In the genomic region with DNA sequence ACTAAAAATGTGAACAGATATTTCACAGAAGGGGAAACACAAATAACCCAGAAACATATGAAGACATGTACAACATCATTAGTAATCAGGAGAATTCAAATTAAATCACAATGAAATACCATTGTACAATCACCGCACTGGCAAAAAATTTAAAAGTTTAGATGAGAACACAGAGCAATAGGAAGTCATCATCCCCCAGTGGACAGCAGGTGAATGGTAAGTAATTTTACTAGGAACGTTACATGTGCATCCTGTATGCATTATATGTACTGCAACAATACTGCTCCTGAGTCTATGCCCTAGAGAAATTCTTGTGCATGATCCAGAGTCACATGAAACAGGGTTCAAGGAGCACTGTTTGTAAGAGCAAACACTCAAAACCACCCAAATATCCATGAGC, we compare ENCODE assay signal across 18 cellular contexts.
DNase-seq lines count a peak whose midpoint lies in the region; ATAC-seq and TF ChIP-seq lines count a peak whose summit lies in the region.
"Had no signal": no experiment of that assay in that cellular context is flagged by ENCODE, and none has a peak within 500 bp of the region (broad histone marks: within the 10 kb centered on the region; RNA-seq: fewer than 3 reads in every experiment).

No MANE protein-coding gene starts in this region.

- H3K36me3 Mint-ChIP-seq in Caco-2 (ENCODE audit: insufficient read depth, unreplicated experiment) (no peaks in the 10 kb centered on the region), neural crest cell (ENCODE audit: low read depth) (no peaks in the 10 kb centered on the region), mesothelial cell of epicardium (peaks cover 7% of the 10 kb centered on the region)
- no peaks in the 10 kb centered on the region for H3K36me3 Mint-ChIP-seq in CD4-positive, alpha-beta T cell (ENCODE audit: low read depth)
- H3K36me3 Mint-ChIP-seq: CD4-positive, CD25-positive, alpha-beta regulatory T cell; IgD-negative memory B cell; T-cell had no signal

- H3K4me2 ChIP-seq in PC-3 (ENCODE audit: low read length), result no peak overlapping the region

- H3K36me3 ChIP-seq in Caco-2 (ENCODE audit: control insufficient read depth, insufficient read depth, low read length) (no peaks in the 10 kb centered on the region), PC-3 (ENCODE audit: low read depth, low read length) (no peaks in the 10 kb centered on the region)

- CTCF ChIA-PET in Caco-2 (lab: Charles Lee), result no interaction called here
- CTCF ChIA-PET in PC-3 (lab: Charles Lee), result no interaction called here
- CTCF ChIA-PET in CD4-positive, alpha-beta T cell (lab: Charles Lee), result no interaction called here

- H3K27me3 ChIP-seq in Caco-2 (replicated peaks; ENCODE audit: control insufficient read depth, insufficient read depth, low read length) (no peaks in the 10 kb centered on the region), PC-3 (ENCODE audit: low read length) (no peaks in the 10 kb centered on the region; the same call in 1 of the 2 replicates)
- H3K27me3 ChIP-seq in CD4-positive, alpha-beta T cell (ENCODE audit: control insufficient read depth, insufficient read depth, low read length), result no peaks in the 10 kb centered on the region

- BruUV-seq in Caco-2 (replicated peaks; lab: Mats Ljungman, UMichigan) (no TSS peak), PC-3 (replicated peaks; lab: Mats Ljungman, UMichigan) (no TSS peak)

- H3K4me3 Mint-ChIP-seq in Caco-2 (ENCODE audit: unreplicated experiment) (no peak overlapping the region), neural crest cell (no peak overlapping the region), mesothelial cell of epicardium (no peak overlapping the region)
- H3K4me3 Mint-ChIP-seq in CD4-positive, alpha-beta T cell, result no peak overlapping the region
- H3K4me3 Mint-ChIP-seq: CD4-positive, CD25-positive, alpha-beta regulatory T cell; IgD-negative memory B cell; T-cell had no signal

- H2AFZ ChIP-seq in PC-3 (ENCODE audit: low read length), result no peak overlapping the region

- no peak for ATAC-seq in PC-3
- no peak for ATAC-seq in CD4-positive, alpha-beta T cell (ENCODE audit: poor library complexity)
- ATAC-seq: T-cell had no signal

- H3K9me3 ChIP-seq in Caco-2, result no peaks in the 10 kb centered on the region
- H3K9me3 ChIP-seq in PC-3 (ENCODE audit: low read length), result no peaks in the 10 kb centered on the region
- H3K9me3 ChIP-seq in CD4-positive, alpha-beta T cell (ENCODE audit: control insufficient read depth, low read length), result no peaks in the 10 kb centered on the region

- no peak overlapping the region for H3K9ac ChIP-seq in PC-3 (ENCODE audit: low read length)

- H3F3A ChIP-seq in PC-3 (ENCODE audit: low read length, unreplicated experiment), result no peaks in the 10 kb centered on the region

- no peaks in the 10 kb centered on the region for H3K4me1 Mint-ChIP-seq in Caco-2 (ENCODE audit: low read depth, unreplicated experiment)
- H3K4me1 Mint-ChIP-seq in neural crest cell, result peaks cover 4% of the 10 kb centered on the region
- peaks cover 17% of the 10 kb centered on the region for H3K4me1 Mint-ChIP-seq in mesothelial cell of epicardium
- H3K4me1 Mint-ChIP-seq in CD4-positive, alpha-beta T cell (ENCODE audit: low read depth), result no peaks in the 10 kb centered on the region
- H3K4me1 Mint-ChIP-seq: CD4-positive, CD25-positive, alpha-beta regulatory T cell; IgD-negative memory B cell; T-cell had no signal

- H3K27me3 Mint-ChIP-seq in Caco-2 (ENCODE audit: insufficient read depth, unreplicated experiment) (peaks cover 12% of the 10 kb centered on the region), neural crest cell (ENCODE audit: low read depth) (peaks cover 5% of the 10 kb centered on the region), mesothelial cell of epicardium (ENCODE audit: low read depth) (no peaks in the 10 kb centered on the region)
- no peaks in the 10 kb centered on the region for H3K27me3 Mint-ChIP-seq in CD4-positive, alpha-beta T cell
- H3K27me3 Mint-ChIP-seq: CD4-positive, CD25-positive, alpha-beta regulatory T cell; T-cell had no signal

- no peaks in the 10 kb centered on the region for H3K4me1 ChIP-seq in Caco-2
- no peaks in the 10 kb centered on the region for H3K4me1 ChIP-seq in PC-3 (ENCODE audit: insufficient read depth, low read length)

- DNase-seq in Caco-2 (no peak), PC-3 (no peak), neural crest cell (ENCODE audit: low read depth, low spot score) (no peak), mesothelial cell of epicardium (ENCODE audit: low spot score in 2 of 2, unreplicated experiment in 2 of 2) (no peak), inferior parietal cortex (ENCODE audit: extremely low spot score) (no peak)
- DNase-seq in CD4-positive, alpha-beta T cell, result no peak
- no peak for DNase-seq in stimulated activated CD4-positive, alpha-beta T cell treated with anti-CD3 and anti-CD28 coated beads, Interleukin-2, amount 100 ng/mL, for 48 hours
- DNase-seq: ACHN; Calu3; CD4-positive, CD25-positive, alpha-beta regulatory T cell; DMS79; MV-4-11; NCI-H1436; NCI-H2029 treated with DMSO at 0.1 percent for 48 hours; NCI-H510A; T-cell had no signal

- H3K9me3 Mint-ChIP-seq in Caco-2 (ENCODE audit: unreplicated experiment) (no peaks in the 10 kb centered on the region), neural crest cell (peaks cover 7% of the 10 kb centered on the region), mesothelial cell of epicardium (peaks cover 16% of the 10 kb centered on the region)
- H3K9me3 Mint-ChIP-seq in CD4-positive, alpha-beta T cell, result peaks cover 7% of the 10 kb centered on the region

- no peak overlapping the region for H3K4me3 ChIP-seq in Caco-2 (ENCODE audit: low read depth, low read length)
- H3K4me3 ChIP-seq in PC-3 (ENCODE audit: low read length), result no peak overlapping the region

- H3K27ac Mint-ChIP-seq in Caco-2 (ENCODE audit: unreplicated experiment) (no peak overlapping the region), neural crest cell (ENCODE audit: unreplicated experiment) (no peak overlapping the region), mesothelial cell of epicardium (no peak overlapping the region)
- H3K27ac Mint-ChIP-seq in CD4-positive, alpha-beta T cell, result no peak overlapping the region
- H3K27ac Mint-ChIP-seq: CD4-positive, CD25-positive, alpha-beta regulatory T cell; IgD-negative memory B cell; T-cell had no signal

- POLR2A ChIA-PET in Caco-2 (lab: Charles Lee) (no interaction called here), PC-3 (lab: Charles Lee; ENCODE audit: unreplicated experiment) (no interaction called here)
- POLR2A ChIA-PET in CD4-positive, alpha-beta T cell (lab: Charles Lee), result no interaction called here

- H3K79me2 ChIP-seq in PC-3 (ENCODE audit: low read length), result no peaks in the 10 kb centered on the region

- no peak overlapping the region for H3K27ac ChIP-seq in PC-3 (ENCODE audit: low read length)
- no peak overlapping the region for H3K27ac ChIP-seq in CD4-positive, alpha-beta T cell (ENCODE audit: low read depth, low read length)

- intact Hi-C loops in Caco-2 (cut with micrococcal nuclease; ENCODE audit: unreplicated experiment), result no loop called here
- intact Hi-C loops in PC-3 (cut with micrococcal nuclease), result no loop called here
- intact Hi-C loops in CD4-positive, alpha-beta T cell (cut with DNase I, micrococcal nuclease), result no loop called here

- TF ChIP-seq CTCF in Caco-2 (IDR thresholded peaks at IDR 0.05; ENCODE audit: insufficient read depth in 1 of 2, low read depth in 1 of 2, low read length in 1 of 2, severe bottlenecking in 1 of 2, unreplicated experiment in 1 of 2), result peak; percentile 14 to 24
- 0 out of 2 replicates have a peak, but pooled peaks have one; percentile 12 for TF ChIP-seq CTCF in GM12874 (IDR thresholded peaks at IDR 0.05; ENCODE audit: insufficient read depth, low read depth, low read length)
- TF ChIP-seq CTCF in PC-3 (conservative IDR thresholded peaks at IDR 0.05; ENCODE audit: low read depth, low read length), result 0 out of 2 replicates have a peak, but pooled peaks have one; percentile 19
- TF ChIP-seq CTCF in neural crest cell (conservative IDR thresholded peaks at IDR 0.05), result peak; percentile 38
- no peak for TF ChIP-seq CTCF in mesothelial cell of epicardium (IDR thresholded peaks at IDR 0.05; ENCODE audit: unreplicated experiment)
- TF ChIP-seq CTCF in CD4-positive, alpha-beta T cell (IDR thresholded peaks at IDR 0.05), result no peak

- no peaks in the 10 kb centered on the region for H4K20me1 ChIP-seq in PC-3 (ENCODE audit: low read length)

- H3K9me2 ChIP-seq in PC-3 (replicated peaks; ENCODE audit: low read length), result no peaks in the 10 kb centered on the region

Comparison
In these comparisons a context has a peak if more than half of its experiments do, and no peak if none do; other contexts are left out.
1. CTCF ChIP-seq: peak in Caco-2 (2 of 2), GM12874 (single experiment), PC-3 (single experiment) and neural crest cell (single experiment); none in mesothelial cell of epicardium (single experiment) and CD4-positive, alpha-beta T cell (single experiment).